1 cellular context compared by ENCODE assay signal in the genomic region with DNA sequence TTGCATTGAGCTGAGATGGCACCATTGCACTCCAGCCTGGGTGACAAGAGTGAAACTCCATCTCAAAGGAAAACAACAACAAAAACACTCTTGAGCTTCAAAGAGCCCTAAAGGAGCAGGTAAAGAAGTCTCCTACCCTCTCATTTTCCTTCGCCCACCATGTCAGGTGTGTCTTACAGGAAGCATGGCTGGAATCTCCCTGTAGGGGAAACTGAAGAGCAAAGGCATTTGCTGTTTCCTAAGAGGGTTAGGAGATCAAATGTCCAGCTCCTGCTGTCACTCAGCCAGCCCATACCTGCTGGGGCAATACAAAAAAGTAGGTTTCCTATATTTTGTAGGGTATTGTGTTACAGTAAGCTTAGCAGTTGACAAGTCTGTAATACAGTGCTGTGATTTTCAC.
TF ChIP-seq lines count a peak whose summit lies in the region.

No MANE protein-coding gene starts in this region.

TF ChIP-seq in GM23338, 12 proteins besides CTCF, POLR2A, EP300 and RAD21 (continued from another document):
- TF ChIP-seq, protein P1, sequence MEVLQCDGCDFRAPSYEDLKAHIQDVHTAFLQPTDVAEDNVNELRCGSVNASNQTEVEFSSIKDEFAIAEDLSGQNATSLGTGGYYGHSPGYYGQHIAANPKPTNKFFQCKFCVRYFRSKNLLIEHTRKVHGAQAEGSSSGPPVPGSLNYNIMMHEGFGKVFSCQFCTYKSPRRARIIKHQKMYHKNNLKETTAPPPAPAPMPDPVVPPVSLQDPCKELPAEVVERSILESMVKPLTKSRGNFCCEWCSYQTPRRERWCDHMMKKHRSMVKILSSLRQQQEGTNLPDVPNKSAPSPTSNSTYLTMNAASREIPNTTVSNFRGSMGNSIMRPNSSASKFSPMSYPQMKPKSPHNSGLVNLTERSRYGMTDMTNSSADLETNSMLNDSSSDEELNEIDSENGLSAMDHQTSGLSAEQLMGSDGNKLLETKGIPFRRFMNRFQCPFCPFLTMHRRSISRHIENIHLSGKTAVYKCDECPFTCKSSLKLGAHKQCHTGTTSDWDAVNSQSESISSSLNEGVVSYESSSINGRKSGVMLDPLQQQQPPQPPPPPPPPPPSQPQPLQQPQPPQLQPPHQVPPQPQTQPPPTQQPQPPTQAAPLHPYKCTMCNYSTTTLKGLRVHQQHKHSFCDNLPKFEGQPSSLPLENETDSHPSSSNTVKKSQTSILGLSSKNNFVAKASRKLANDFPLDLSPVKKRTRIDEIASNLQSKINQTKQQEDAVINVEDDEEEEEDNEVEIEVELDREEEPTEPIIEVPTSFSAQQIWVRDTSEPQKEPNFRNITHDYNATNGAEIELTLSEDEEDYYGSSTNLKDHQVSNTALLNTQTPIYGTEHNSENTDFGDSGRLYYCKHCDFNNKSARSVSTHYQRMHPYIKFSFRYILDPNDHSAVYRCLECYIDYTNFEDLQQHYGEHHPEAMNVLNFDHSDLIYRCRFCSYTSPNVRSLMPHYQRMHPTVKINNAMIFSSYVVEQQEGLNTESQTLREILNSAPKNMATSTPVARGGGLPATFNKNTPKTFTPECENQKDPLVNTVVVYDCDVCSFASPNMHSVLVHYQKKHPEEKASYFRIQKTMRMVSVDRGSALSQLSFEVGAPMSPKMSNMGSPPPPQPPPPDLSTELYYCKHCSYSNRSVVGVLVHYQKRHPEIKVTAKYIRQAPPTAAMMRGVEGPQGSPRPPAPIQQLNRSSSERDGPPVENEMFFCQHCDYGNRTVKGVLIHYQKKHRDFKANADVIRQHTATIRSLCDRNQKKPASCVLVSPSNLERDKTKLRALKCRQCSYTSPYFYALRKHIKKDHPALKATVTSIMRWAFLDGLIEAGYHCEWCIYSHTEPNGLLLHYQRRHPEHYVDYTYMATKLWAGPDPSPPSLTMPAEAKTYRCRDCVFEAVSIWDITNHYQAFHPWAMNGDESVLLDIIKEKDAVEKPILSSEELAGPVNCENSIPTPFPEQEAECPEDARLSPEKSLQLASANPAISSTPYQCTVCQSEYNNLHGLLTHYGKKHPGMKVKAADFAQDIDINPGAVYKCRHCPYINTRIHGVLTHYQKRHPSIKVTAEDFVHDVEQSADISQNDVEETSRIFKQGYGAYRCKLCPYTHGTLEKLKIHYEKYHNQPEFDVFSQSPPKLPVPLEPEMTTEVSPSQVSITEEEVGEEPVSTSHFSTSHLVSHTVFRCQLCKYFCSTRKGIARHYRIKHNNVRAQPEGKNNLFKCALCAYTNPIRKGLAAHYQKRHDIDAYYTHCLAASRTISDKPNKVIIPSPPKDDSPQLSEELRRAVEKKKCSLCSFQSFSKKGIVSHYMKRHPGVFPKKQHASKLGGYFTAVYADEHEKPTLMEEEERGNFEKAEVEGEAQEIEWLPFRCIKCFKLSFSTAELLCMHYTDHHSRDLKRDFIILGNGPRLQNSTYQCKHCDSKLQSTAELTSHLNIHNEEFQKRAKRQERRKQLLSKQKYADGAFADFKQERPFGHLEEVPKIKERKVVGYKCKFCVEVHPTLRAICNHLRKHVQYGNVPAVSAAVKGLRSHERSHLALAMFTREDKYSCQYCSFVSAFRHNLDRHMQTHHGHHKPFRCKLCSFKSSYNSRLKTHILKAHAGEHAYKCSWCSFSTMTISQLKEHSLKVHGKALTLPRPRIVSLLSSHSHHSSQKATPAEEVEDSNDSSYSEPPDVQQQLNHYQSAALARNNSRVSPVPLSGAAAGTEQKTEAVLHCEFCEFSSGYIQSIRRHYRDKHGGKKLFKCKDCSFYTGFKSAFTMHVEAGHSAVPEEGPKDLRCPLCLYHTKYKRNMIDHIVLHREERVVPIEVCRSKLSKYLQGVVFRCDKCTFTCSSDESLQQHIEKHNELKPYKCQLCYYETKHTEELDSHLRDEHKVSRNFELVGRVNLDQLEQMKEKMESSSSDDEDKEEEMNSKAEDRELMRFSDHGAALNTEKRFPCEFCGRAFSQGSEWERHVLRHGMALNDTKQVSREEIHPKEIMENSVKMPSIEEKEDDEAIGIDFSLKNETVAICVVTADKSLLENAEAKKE (CRISPR knock-in tag; IDR thresholded peaks at IDR 0.05), result no peak
- TF ChIP-seq, protein P2, sequence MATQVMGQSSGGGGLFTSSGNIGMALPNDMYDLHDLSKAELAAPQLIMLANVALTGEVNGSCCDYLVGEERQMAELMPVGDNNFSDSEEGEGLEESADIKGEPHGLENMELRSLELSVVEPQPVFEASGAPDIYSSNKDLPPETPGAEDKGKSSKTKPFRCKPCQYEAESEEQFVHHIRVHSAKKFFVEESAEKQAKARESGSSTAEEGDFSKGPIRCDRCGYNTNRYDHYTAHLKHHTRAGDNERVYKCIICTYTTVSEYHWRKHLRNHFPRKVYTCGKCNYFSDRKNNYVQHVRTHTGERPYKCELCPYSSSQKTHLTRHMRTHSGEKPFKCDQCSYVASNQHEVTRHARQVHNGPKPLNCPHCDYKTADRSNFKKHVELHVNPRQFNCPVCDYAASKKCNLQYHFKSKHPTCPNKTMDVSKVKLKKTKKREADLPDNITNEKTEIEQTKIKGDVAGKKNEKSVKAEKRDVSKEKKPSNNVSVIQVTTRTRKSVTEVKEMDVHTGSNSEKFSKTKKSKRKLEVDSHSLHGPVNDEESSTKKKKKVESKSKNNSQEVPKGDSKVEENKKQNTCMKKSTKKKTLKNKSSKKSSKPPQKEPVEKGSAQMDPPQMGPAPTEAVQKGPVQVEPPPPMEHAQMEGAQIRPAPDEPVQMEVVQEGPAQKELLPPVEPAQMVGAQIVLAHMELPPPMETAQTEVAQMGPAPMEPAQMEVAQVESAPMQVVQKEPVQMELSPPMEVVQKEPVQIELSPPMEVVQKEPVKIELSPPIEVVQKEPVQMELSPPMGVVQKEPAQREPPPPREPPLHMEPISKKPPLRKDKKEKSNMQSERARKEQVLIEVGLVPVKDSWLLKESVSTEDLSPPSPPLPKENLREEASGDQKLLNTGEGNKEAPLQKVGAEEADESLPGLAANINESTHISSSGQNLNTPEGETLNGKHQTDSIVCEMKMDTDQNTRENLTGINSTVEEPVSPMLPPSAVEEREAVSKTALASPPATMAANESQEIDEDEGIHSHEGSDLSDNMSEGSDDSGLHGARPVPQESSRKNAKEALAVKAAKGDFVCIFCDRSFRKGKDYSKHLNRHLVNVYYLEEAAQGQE (IDR thresholded peaks at IDR 0.05; ENCODE audit: unreplicated experiment), result no peak
- no peak for TF ChIP-seq CREB1 (CRISPR knock-in tag; IDR thresholded peaks at IDR 0.05; ENCODE audit: low read depth)
- TF ChIP-seq, protein P3, sequence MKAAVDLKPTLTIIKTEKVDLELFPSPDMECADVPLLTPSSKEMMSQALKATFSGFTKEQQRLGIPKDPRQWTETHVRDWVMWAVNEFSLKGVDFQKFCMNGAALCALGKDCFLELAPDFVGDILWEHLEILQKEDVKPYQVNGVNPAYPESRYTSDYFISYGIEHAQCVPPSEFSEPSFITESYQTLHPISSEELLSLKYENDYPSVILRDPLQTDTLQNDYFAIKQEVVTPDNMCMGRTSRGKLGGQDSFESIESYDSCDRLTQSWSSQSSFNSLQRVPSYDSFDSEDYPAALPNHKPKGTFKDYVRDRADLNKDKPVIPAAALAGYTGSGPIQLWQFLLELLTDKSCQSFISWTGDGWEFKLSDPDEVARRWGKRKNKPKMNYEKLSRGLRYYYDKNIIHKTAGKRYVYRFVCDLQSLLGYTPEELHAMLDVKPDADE (IDR thresholded peaks at IDR 0.05), result no peak
